18 cellular contexts compared by ENCODE assay signal in genomic region chr20:36498386-36499179, GRCh38. TPM values are rescaled to one million over a fixed set of nuclear protein-coding genes. Genes with fewer than 3 reads are reported as not detected.
DNase-seq lines count a peak whose midpoint lies in the region; ATAC-seq, FAIRE-seq and TF ChIP-seq lines count a peak whose summit lies in the region.
"Had no signal": no experiment of that assay in that cellular context is flagged by ENCODE, and none has a peak within 500 bp of the region (broad histone marks: within the 10 kb centered on the region; RNA-seq: fewer than 3 reads in every experiment).

No MANE protein-coding gene starts in this region.

- POLR2A ChIA-PET in IMR-90 (lab: Charles Lee; ENCODE audit: unreplicated experiment), result no interaction called here
- POLR2A ChIA-PET in activated CD4-positive, alpha-beta T cell treated with anti-CD3 and anti-CD28 coated beads for 36 hours (lab: Charles Lee), result no interaction called here

- peaks cover 85% of the 10 kb centered on the region for H4K20me1 ChIP-seq in IMR-90 (ENCODE audit: insufficient read depth, low read length)

- H3K27me3 ChIP-seq in IMR-90 (ENCODE audit: control insufficient read depth, insufficient read depth, low read length), result no peaks in the 10 kb centered on the region
- H3K27me3 ChIP-seq in brain microvascular endothelial cell (replicated peaks), result no peaks in the 10 kb centered on the region
- no peaks in the 10 kb centered on the region for H3K27me3 ChIP-seq in left lung
- H3K27me3 ChIP-seq in small intestine (ENCODE audit: control insufficient read depth in 2 of 2, insufficient read depth in 2 of 2, low read length in 2 of 2), result no peaks in the 10 kb centered on the region
- H3K27me3 ChIP-seq: uterus had no signal

- no peaks in the 10 kb centered on the region for H3K9me3 Mint-ChIP-seq in activated CD4-positive, alpha-beta T cell treated with anti-CD3 and anti-CD28 coated beads for 36 hours (ENCODE audit: low read depth)
- H3K9me3 Mint-ChIP-seq: activated T-cell treated with anti-CD3 and anti-CD28 coated beads, Interleukin-2, amount 50 U/mL, for 72 hours; nephron; WTC11 had no signal

- no peak overlapping the region for H3K4me2 ChIP-seq in IMR-90 (ENCODE audit: low read depth, low read length)

- peaks cover 10% of the 10 kb centered on the region for H3K4me1 Mint-ChIP-seq in activated CD4-positive, alpha-beta T cell treated with anti-CD3 and anti-CD28 coated beads for 36 hours
- H3K4me1 Mint-ChIP-seq: WTC11 had no signal

- no peak overlapping the region for H4K91ac ChIP-seq in IMR-90 (ENCODE audit: insufficient read depth, low read depth, low read length)

- no peak for FAIRE-seq in small intestine (lab: Jason Lieb, UNC)

- H4K8ac ChIP-seq in IMR-90 (ENCODE audit: low read depth in 2 of 2, low read length in 2 of 2), result no peak overlapping the region

- H3K4ac ChIP-seq in IMR-90 (ENCODE audit: low read depth, low read length), result no peak overlapping the region

- no peak overlapping the region for H2AK5ac ChIP-seq in IMR-90 (ENCODE audit: low read depth, low read length)

- WGBS in IMR-90 (ENCODE audit: extremely low coverage in 2 of 2, insufficient read length in 1 of 2), 2 experiments, result 86% methylated on average over 5 of the region's 14 CpGs; no CpG with 5 or more reads in 1 of the 2 experiments
- 25 to 70% (median 49%) methylated on average over 14 of the region's 14 CpGs for WGBS in small intestine, 3 donors

- dilution Hi-C loops in IMR-90 (cut with HindIII; ENCODE audit: low sequenced_read_pairs, unreplicated experiment), result no loop called here

- peaks cover 12% of the 10 kb centered on the region for H3K36me3 Mint-ChIP-seq in activated CD4-positive, alpha-beta T cell treated with anti-CD3 and anti-CD28 coated beads for 36 hours (ENCODE audit: low read depth)

- H2AK9ac ChIP-seq in IMR-90 (replicated peaks; ENCODE audit: low read depth, low read length, poor library complexity), result peak overlapping the region; percentile 60

- no peak overlapping the region for H3K4me3 Mint-ChIP-seq in activated CD4-positive, alpha-beta T cell treated with anti-CD3 and anti-CD28 coated beads for 36 hours
- H3K4me3 Mint-ChIP-seq: activated T-cell treated with anti-CD3 and anti-CD28 coated beads, Interleukin-2, amount 50 U/mL, for 72 hours; nephron; WTC11 had no signal

- ATAC-seq in IMR-90 (ENCODE audit: low read depth) (no peak), left lung (peak; percentile 17), GM18858 (IDR thresholded peaks at IDR 0.05; ENCODE audit: unreplicated experiment) (no peak), HG03175 (IDR thresholded peaks at IDR 0.05; ENCODE audit: unreplicated experiment) (no peak)
- ATAC-seq in activated CD4-positive, alpha-beta T cell treated with anti-CD3 and anti-CD28 coated beads for 36 hours, result no peak
- ATAC-seq: activated T-cell treated with anti-CD3 and anti-CD28 coated beads, Interleukin-2, amount 50 U/mL, for 72 hours; WTC11 had no signal

- peak overlapping the region; percentile 44 for H2AFZ ChIP-seq in IMR-90 (replicated peaks; ENCODE audit: low read length, poor library complexity)

- no peak overlapping the region for H3K18ac ChIP-seq in IMR-90 (ENCODE audit: low read depth, low read length)

- peak overlapping the region; percentile 14; the same call in 1 of the 2 replicates for H3K23ac ChIP-seq in IMR-90 (ENCODE audit: low read depth, low read length)

- DNase-seq in IMR-90 (no peak), brain microvascular endothelial cell (no peak), left lung (no peak), small intestine (peak; percentile 67), 8988T (no peak)
- no peak for DNase-seq in activated CD4-positive, alpha-beta T cell treated with anti-CD3 and anti-CD28 coated beads for 36 hours
- DNase-seq: activated CD8-positive, alpha-beta memory T cell treated with anti-CD3 and anti-CD28 coated beads for 24 hours; activated T-cell treated with anti-CD3 and anti-CD28 coated beads, Interleukin-2, amount 50 U/mL, for 72 hours; mesendoderm; NCI-H1694; SHP77; stimulated activated naive CD4-positive, alpha-beta T cell; T-helper 2 cell; uterus had no signal

- no peak overlapping the region for H2BK20ac ChIP-seq in IMR-90 (ENCODE audit: low read depth, low read length)

- H3K4me3 ChIP-seq in IMR-90 (ENCODE audit: insufficient read depth, low read depth, low read length) (no peak overlapping the region), brain microvascular endothelial cell (ENCODE audit: low read depth, low read length) (no peak overlapping the region), left lung (no peak overlapping the region), small intestine (ENCODE audit: low read depth in 1 of 2, low read length in 2 of 2) (no peak overlapping the region)
- H3K4me3 ChIP-seq: uterus had no signal

- H3K9me1 ChIP-seq in IMR-90 (ENCODE audit: insufficient read depth, low read length), result peaks cover 26% of the 10 kb centered on the region

- CTCF ChIA-PET in IMR-90 (lab: Yijun Ruan, JAX), result interaction anchor here (0.6 kb wide), 1 partner anchor 735 kb away, joined by 3 read pairs; no protein-coding TSS in a partner anchor
- CTCF ChIA-PET in activated CD4-positive, alpha-beta T cell treated with anti-CD3 and anti-CD28 coated beads for 36 hours (lab: Charles Lee), result no interaction called here

- in situ Hi-C loops in IMR-90 (cut with MboI; ENCODE audit: low sequenced_read_pairs) (no loop called here), brain microvascular endothelial cell (cut with HindIII; ENCODE audit: low pct_ligation_motif_present, low sequenced_read_pairs) (no loop called here)

- no peak overlapping the region for H2BK120ac ChIP-seq in IMR-90 (ENCODE audit: low read depth, low read length)

- H3K79me1 ChIP-seq in IMR-90 (ENCODE audit: low read depth in 1 of 2, low read length in 2 of 2), result peaks cover 30 to 89% of the 10 kb centered on the region in 2 experiments

- no peak overlapping the region for H3K27ac Mint-ChIP-seq in activated CD4-positive, alpha-beta T cell treated with anti-CD3 and anti-CD28 coated beads for 36 hours
- H3K27ac Mint-ChIP-seq: activated T-cell treated with anti-CD3 and anti-CD28 coated beads, Interleukin-2, amount 50 U/mL, for 72 hours; nephron had no signal

- H3K56ac ChIP-seq in IMR-90 (ENCODE audit: extremely low read depth, insufficient read depth, low read length), result no peak overlapping the region

- H3K14ac ChIP-seq in IMR-90 (replicated peaks; ENCODE audit: low read depth, low read length), result no peak overlapping the region

- H3K9me3 ChIP-seq in IMR-90 (ENCODE audit: control insufficient read depth, insufficient read depth, low read length) (no peaks in the 10 kb centered on the region), left lung (no peaks in the 10 kb centered on the region), small intestine (ENCODE audit: control insufficient read depth, low read depth) (no peaks in the 10 kb centered on the region)
- H3K9me3 ChIP-seq: uterus had no signal

- no peak for TF ChIP-seq RAD21 in IMR-90 (IDR thresholded peaks at IDR 0.05; ENCODE audit: low read length)

- TF ChIP-seq CTCF in IMR-90 (conservative IDR thresholded peaks at IDR 0.05; ENCODE audit: low read depth, low read length), result no peak
- no peak for TF ChIP-seq CTCF in brain microvascular endothelial cell (IDR thresholded peaks at IDR 0.05; ENCODE audit: low read depth, low read length, missing control alignments)
- TF ChIP-seq CTCF in left lung (IDR thresholded peaks at IDR 0.05), result no peak

- no peak for TF ChIP-seq POLR2A in IMR-90 (IDR thresholded peaks at IDR 0.05; ENCODE audit: low read depth, low read length)

- no peak overlapping the region for H3K9ac ChIP-seq in IMR-90 (ENCODE audit: low read depth, low read length)

- no peaks in the 10 kb centered on the region for H3K27me3 Mint-ChIP-seq in activated CD4-positive, alpha-beta T cell treated with anti-CD3 and anti-CD28 coated beads for 36 hours

- H4K5ac ChIP-seq in IMR-90 (ENCODE audit: low read depth, low read length), result no peak overlapping the region

- H3K27ac ChIP-seq in IMR-90 (ENCODE audit: insufficient read depth, low read length), result no peak overlapping the region
- peak overlapping the region; percentile 43 for H3K27ac ChIP-seq in brain microvascular endothelial cell
- peak overlapping the region in 1 of 2 donors; percentile 23 for H3K27ac ChIP-seq in left lung
- peak overlapping the region in 1 of 2 donors; percentile 69 for H3K27ac ChIP-seq in small intestine (ENCODE audit: low read depth in 1 of 2, low read length in 1 of 2)
- H3K27ac ChIP-seq: uterus had no signal

- intact Hi-C loops in IMR-90 (cut with micrococcal nuclease), result no loop called here
- intact Hi-C loops in left lung (cut with DNase I), result no loop called here
- intact Hi-C loops in activated CD4-positive, alpha-beta T cell treated with anti-CD3 and anti-CD28 coated beads for 36 hours (cut with DNase I, micrococcal nuclease), result no loop called here

- BruUV-seq in IMR-90 (replicated peaks; lab: Mats Ljungman, UMichigan), result no TSS peak

- peaks cover 62% of the 10 kb centered on the region for H3K36me3 ChIP-seq in IMR-90 (ENCODE audit: control insufficient read depth, insufficient read depth, low read length)
- peaks cover 70% of the 10 kb centered on the region for H3K36me3 ChIP-seq in brain microvascular endothelial cell (replicated peaks)
- H3K36me3 ChIP-seq in left lung, result peaks cover 0 to 68% of the 10 kb centered on the region in 2 donors
- H3K36me3 ChIP-seq in small intestine (ENCODE audit: control insufficient read depth in 2 of 2, insufficient read depth in 2 of 2, low read length in 2 of 2), result peaks cover 6 to 10% of the 10 kb centered on the region in 2 donors
- H3K36me3 ChIP-seq: uterus had no signal

- no peak overlapping the region for H2BK5ac ChIP-seq in IMR-90 (ENCODE audit: low read depth, low read length, poor library complexity, severe bottlenecking)

- H2BK15ac ChIP-seq in IMR-90 (ENCODE audit: low read depth, low read length), result no peak overlapping the region

- peaks cover 6% of the 10 kb centered on the region for H3K4me1 ChIP-seq in IMR-90 (ENCODE audit: control insufficient read depth, insufficient read depth, low read length)
- peaks cover 2 to 7% of the 10 kb centered on the region in 2 donors for H3K4me1 ChIP-seq in left lung
- H3K4me1 ChIP-seq in small intestine (ENCODE audit: control insufficient read depth in 2 of 2, insufficient read depth in 1 of 2, low read depth in 1 of 2, low read length in 1 of 2), result peaks cover 0 to 10% of the 10 kb centered on the region in 2 donors
- H3K4me1 ChIP-seq: uterus had no signal

TF ChIP-seq in IMR-90, 13 proteins besides CTCF, POLR2A, EP300 and RAD21 (continues in another document):
- TF ChIP-seq SMC3 (IDR thresholded peaks at IDR 0.05; ENCODE audit: low read depth, low read length), result no peak
- no peak for TF ChIP-seq RFX5 (IDR thresholded peaks at IDR 0.05; ENCODE audit: low read depth, low read length)
- TF ChIP-seq FOS (IDR thresholded peaks at IDR 0.05; ENCODE audit: low read depth, low read length), result no peak
- no peak for TF ChIP-seq MAFK (IDR thresholded peaks at IDR 0.05; ENCODE audit: low read depth, low read length)

RNA-seq across cellular contexts. Expression of gene MYL9, which starts 42.7 kb away (rescaled TPM):
- total RNA-seq in IMR-90 (2012; rRNA removed) (90.0 and 97.5 TPM in 2 replicates), left lung (100 to 1,000 TPM; 319 to 344 TPM)
- polyA plus RNA-seq in IMR-90 (2012; rRNA removed) (425 and 491 TPM in 2 replicates), small intestine (10 to 100 TPM in 2 of 3 donors, 1 to 10 TPM in 1; 7.4 to 91.2 (median 34.6) TPM)
- 389 and 526 TPM in 2 replicates for polyA plus RNA-seq in IMR-90 (2012; cell fraction: cytosol; rRNA removed)
- polyA plus RNA-seq in IMR-90 (2012; cell fraction: nucleus; rRNA removed; ENCODE audit: low replicate concordance), result 246 and 255 TPM in 2 replicates
- under 1 TPM; 0.60 to 0.66 TPM for total RNA-seq in activated CD4-positive, alpha-beta T cell treated with anti-CD3 and anti-CD28 coated beads for 36 hours

Comparison
In these comparisons a context has a peak if more than half of its experiments do, and no peak if none do; other contexts are left out.
1. RNA of gene MYL9, which starts 42.7 kb away (total RNA-seq): 319 to 344 TPM in left lung and 90.0 to 97.5 TPM in IMR-90; 0.60 to 0.66 TPM in activated CD4-positive, alpha-beta T cell treated with anti-CD3 and anti-CD28 coated beads for 36 hours; every median in the first group is over 10 times any median in the second.